ENCODE assay signal across 15 cellular contexts in the genomic region with DNA sequence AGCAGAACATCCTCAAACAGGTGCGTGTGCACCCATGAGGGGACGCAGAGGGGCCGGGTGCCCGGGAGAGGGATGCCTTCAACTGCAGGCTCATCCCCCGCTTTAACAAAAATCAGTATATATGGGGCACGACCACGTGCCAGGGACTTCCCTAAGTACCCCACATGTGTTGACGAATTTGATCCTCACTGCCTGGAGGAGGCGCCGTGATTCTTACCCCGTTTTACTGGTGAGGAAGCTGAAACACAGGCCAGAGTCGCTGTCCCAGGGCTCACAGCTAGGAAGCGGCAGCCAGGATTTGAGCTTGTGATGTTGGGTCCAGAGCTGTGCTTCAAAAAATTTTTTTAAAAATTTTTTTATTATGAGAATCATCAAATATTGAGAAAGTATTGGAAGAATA.
"Had no signal": no experiment of that assay in that cellular context is flagged by ENCODE, and none has a peak within 500 bp of the region (broad histone marks: within the 10 kb centered on the region; RNA-seq: fewer than 3 reads in every experiment).

No MANE protein-coding gene starts in this region.

- H3K4me3 ChIP-seq: cardiac muscle cell, tibial nerve had no signal

- H3K9me3 ChIP-seq: tibial nerve had no signal

- H3K27me3 ChIP-seq: cardiac muscle cell, foreskin keratinocyte, tibial nerve had no signal

- H3K9me3 Mint-ChIP-seq: activated CD4-positive, alpha-beta memory T cell treated with anti-CD3 and anti-CD28 coated beads for 36 hours had no signal

- H3K4me1 ChIP-seq: foreskin keratinocyte had no signal

- H3K4me3 Mint-ChIP-seq: activated CD4-positive, alpha-beta memory T cell treated with anti-CD3 and anti-CD28 coated beads for 36 hours; activated CD4-positive, alpha-beta T cell treated with anti-CD3 and anti-CD28 coated beads for 36 hours; activated naive CD8-positive, alpha-beta T cell had no signal

- H3K27me3 Mint-ChIP-seq: activated CD4-positive, alpha-beta memory T cell treated with anti-CD3 and anti-CD28 coated beads for 36 hours; activated CD4-positive, alpha-beta T cell treated with anti-CD3 and anti-CD28 coated beads for 36 hours; activated naive CD8-positive, alpha-beta T cell had no signal

- H3K36me3 ChIP-seq: cardiac muscle cell had no signal

- H3K27ac ChIP-seq: cardiac muscle cell, foreskin keratinocyte, tibial nerve, VCaP had no signal

- ATAC-seq: activated CD4-positive, alpha-beta T cell treated with anti-CD3 and anti-CD28 coated beads for 36 hours; foreskin keratinocyte; left ventricle myocardium superior; stimulated activated naive CD8-positive, alpha-beta T cell treated with anti-CD3 and anti-CD28 coated beads, Interleukin-15, Interleukin-2, amounts not matched to agents 100 U/mL and 50 U/mL, for 24 hours had no signal

- DNase-seq: activated CD4-positive, alpha-beta memory T cell treated with anti-CD3 and anti-CD28 coated beads for 36 hours; activated CD4-positive, alpha-beta T cell treated with anti-CD3 and anti-CD28 coated beads for 36 hours; activated T-cell treated with anti-CD3 and anti-CD28 coated beads for 4 hours; foreskin keratinocyte; hypothalamus; left ventricle myocardium superior; stimulated activated CD4-positive, alpha-beta T cell treated with anti-CD3 and anti-CD28 coated beads, Interleukin-12 subunit alpha, Interleukin-12 subunit beta, amount 100 ng/mL, for 4 hours; stimulated activated CD4-positive, alpha-beta T cell treated with anti-CD3 and anti-CD28 coated beads, Interleukin-1b, Interleukin-23, amount 100 ng/mL, for 48 hours; stimulated activated naive CD8-positive, alpha-beta T cell treated with anti-CD3 and anti-CD28 coated beads, Interleukin-15, Interleukin-2, amounts not matched to agents 100 U/mL and 50 U/mL, for 24 hours; substantia nigra; T-helper 2 cell had no signal

- H3K27ac Mint-ChIP-seq: activated CD4-positive, alpha-beta memory T cell treated with anti-CD3 and anti-CD28 coated beads for 36 hours; activated CD4-positive, alpha-beta T cell treated with anti-CD3 and anti-CD28 coated beads for 36 hours; activated naive CD8-positive, alpha-beta T cell had no signal
